10 cellular contexts compared by ENCODE assay signal in genomic region chr3:481680-482079, GRCh38.
DNase-seq lines count a peak whose midpoint lies in the region; ATAC-seq and TF ChIP-seq lines count a peak whose summit lies in the region.
"Had no signal": no experiment of that assay in that cellular context is flagged by ENCODE, and none has a peak within 500 bp of the region (broad histone marks: within the 10 kb centered on the region; RNA-seq: fewer than 3 reads in every experiment).

No MANE protein-coding gene starts in this region.

- no peaks in the 10 kb centered on the region for H3K23me2 ChIP-seq in H9 (ENCODE audit: insufficient read length, low read depth, low read length, poor library complexity, severe bottlenecking)

- no peak overlapping the region for H3K14ac ChIP-seq in H9 (ENCODE audit: insufficient read depth, low read length)

- no peak overlapping the region for H4K8ac ChIP-seq in H9 (replicated peaks; ENCODE audit: insufficient read length, low read depth, low read length)

- peaks cover 9 to 13% of the 10 kb centered on the region in 2 experiments for H3K9me3 Mint-ChIP-seq in H9

- DNase-seq in NCI-H1694 treated with DMSO at 0.1 percent for 48 hours (lab: John Stamatoyannopoulos, UW): peak; percentile 27
- DNase-seq in NCI-H1694 (lab: John Stamatoyannopoulos, UW): no peak
- no peak for DNase-seq in H9
- DNase-seq in SK-MEL-5 (ENCODE audit: low read depth, low spot score): peak; percentile 63
- DNase-seq in omental fat pad (ENCODE audit: low spot score): no peak
- DNase-seq in KG1 (lab: John Stamatoyannopoulos, UW): no peak
- no peak for DNase-seq in posterior vena cava (ENCODE audit: low spot score)
- DNase-seq: amygdala, stomach had no signal

- H3K79me2 ChIP-seq in H9 (ENCODE audit: insufficient read depth, low read length): no peaks in the 10 kb centered on the region

- no peak overlapping the region for H3K27ac ChIP-seq in H9 (ENCODE audit: insufficient read length, low read depth, low read length)
- H3K27ac ChIP-seq: stomach had no signal

- H2BK120ac ChIP-seq in H9 (ENCODE audit: low read depth, low read length, poor library complexity, severe bottlenecking): no peak overlapping the region

- no peak overlapping the region for H3K18ac ChIP-seq in H9 (ENCODE audit: insufficient read length, low read depth, low read length)

- peaks cover 2% of the 10 kb centered on the region; the same call in 1 of the 2 replicates for H3K27me3 Mint-ChIP-seq in H9 (ENCODE audit: low read depth)

- H3K4me1 ChIP-seq in H9 (ENCODE audit: insufficient read depth, low read length): no peaks in the 10 kb centered on the region
- H3K4me1 ChIP-seq: stomach had no signal

- no peaks in the 10 kb centered on the region for H3K79me1 ChIP-seq in H9 (ENCODE audit: insufficient read depth, low read depth, low read length, poor library complexity, severe bottlenecking)

- H2BK20ac ChIP-seq in H9 (ENCODE audit: low read depth, low read length, poor library complexity, severe bottlenecking): no peak overlapping the region

- no peak overlapping the region for H2AK5ac ChIP-seq in H9 (ENCODE audit: insufficient read length, low read length)

- no peaks in the 10 kb centered on the region for H3K27me3 ChIP-seq in H9 (ENCODE audit: insufficient read depth, low read length)
- H3K27me3 ChIP-seq: stomach had no signal

- H3K4me3 Mint-ChIP-seq in H9: no peak overlapping the region

- H3K23ac ChIP-seq in H9 (ENCODE audit: insufficient read length, low read depth, low read length): no peak overlapping the region

- H4K20me1 ChIP-seq in H9 (ENCODE audit: control insufficient read depth, insufficient read depth, insufficient read length): no peaks in the 10 kb centered on the region

- no peak overlapping the region for H2BK15ac ChIP-seq in H9 (ENCODE audit: low read depth, low read length)

- H2AFZ ChIP-seq in H9 (ENCODE audit: low read length): no peak overlapping the region

- peaks cover 4 to 9% (median 5%) of the 10 kb centered on the region in 3 experiments; a peak in 5 of 7 replicates for H3K36me3 Mint-ChIP-seq in H9 (ENCODE audit: insufficient read depth in 1 of 3, low read depth in 3 of 3)

- H3K27ac Mint-ChIP-seq in H9: no peak overlapping the region

- no peak overlapping the region for H3K9ac ChIP-seq in H9 (ENCODE audit: extremely low read depth, insufficient read length, low read length)

- in situ Hi-C loops in SK-MEL-5 (cut with HindIII; ENCODE audit: low pct_unique_long_range_greater_than_20kb, low sequenced_read_pairs): no loop called here

- H3K4ac ChIP-seq in H9 (ENCODE audit: low read depth, low read length): no peak overlapping the region

- H3K9me3 ChIP-seq in H9 (ENCODE audit: control insufficient read depth, low read depth, low read length): no peaks in the 10 kb centered on the region

- TF ChIP-seq CTCF in H9 (conservative IDR thresholded peaks at IDR 0.05): peak; percentile 54
- no peak for TF ChIP-seq CTCF in omental fat pad (IDR thresholded peaks at IDR 0.05)

- WGBS in H9 (ENCODE audit: extremely low coverage, insufficient read length, low lambda C conversion rate): no CpG with 5 or more reads among the region's 3 CpGs

- no peak overlapping the region for H4K91ac ChIP-seq in H9 (ENCODE audit: insufficient read length, low read depth, low read length)

- H3K4me2 ChIP-seq in H9 (ENCODE audit: insufficient read depth, insufficient read length, low read length): no peak overlapping the region

- no peak overlapping the region for H3K56ac ChIP-seq in H9 (ENCODE audit: insufficient read length, low read depth, low read length)

- H3T11ph ChIP-seq in H9 (ENCODE audit: low read length): no peak overlapping the region

- intact Hi-C loops in posterior vena cava (cut with DNase I): no loop called here

- no peak overlapping the region for H4K5ac ChIP-seq in H9 (ENCODE audit: insufficient read length, low read depth, low read length)

- H3K4me1 Mint-ChIP-seq in H9: peaks cover 6 to 11% of the 10 kb centered on the region in 2 experiments

- ATAC-seq in omental fat pad (ENCODE audit: low FRiP score): peak; percentile 44
- ATAC-seq in HG02973 (IDR thresholded peaks at IDR 0.05; ENCODE audit: unreplicated experiment): no peak

- H2BK5ac ChIP-seq in H9 (ENCODE audit: insufficient read length, low read length): no peak overlapping the region

- H2BK12ac ChIP-seq in H9 (ENCODE audit: insufficient read length, low read depth, low read length): no peak overlapping the region

Comparison
In these comparisons a context has a peak if more than half of its experiments do, and no peak if none do; other contexts are left out.
1. DNase-seq: peak in NCI-H1694 treated with DMSO at 0.1 percent for 48 hours (single experiment) and SK-MEL-5 (single experiment); none in NCI-H1694 (single experiment), H9 (single experiment), omental fat pad (single experiment), KG1 (single experiment) and posterior vena cava (single experiment).